ENCODE assay signal across 8 cellular contexts in genomic region chr3:43638594-43639447, GRCh38. TPM values are rescaled to one million over a fixed set of nuclear protein-coding genes. Genes with fewer than 3 reads are reported as not detected.
DNase-seq lines count a peak whose midpoint lies in the region; ATAC-seq, FAIRE-seq and TF ChIP-seq lines count a peak whose summit lies in the region.

No MANE protein-coding gene starts in this region.

- H3K4me3 ChIP-seq in GM06990 (replicated peaks; ENCODE audit: low read depth, low read length) (no peak overlapping the region), SJCRH30 (no peak overlapping the region), H1 (ENCODE audit: extremely low read depth in 1 of 4, insufficient read depth in 2 of 4, low read depth in 3 of 4, low read length in 4 of 4) (no peak overlapping the region)

- CTCF ChIA-PET in H1 (lab: Charles Lee; ENCODE audit: partially characterized antibody), result interaction anchor here (0.6 to 1.4 kb wide), 7 partner anchors 11 to 802 kb away, joined by 3 to 4 read pairs (median 3); no protein-coding TSS in a partner anchor

- peak overlapping the region; percentile 29; the same call in 1 of the 2 replicates for H2BK12ac ChIP-seq in H1 (ENCODE audit: low read depth, low read length)

- H3K27ac ChIP-seq in SJCRH30 (no peak overlapping the region), H1 (ENCODE audit: low read depth, low read length) (no peak overlapping the region)

- FAIRE-seq in H1 (lab: Jason Lieb, UNC), result peak; percentile 60

- H3K27me3 ChIP-seq in GM06990 (replicated peaks; ENCODE audit: control insufficient read depth, insufficient read depth, low read length) (no peaks in the 10 kb centered on the region), SJCRH30 (no peaks in the 10 kb centered on the region), H1 (replicated peaks in 1 of 4; ENCODE audit: control insufficient read depth in 3 of 4, extremely low read depth in 1 of 4, insufficient read depth in 3 of 4, low read length in 3 of 4) (no peaks in the 10 kb centered on the region)

- no peak for TF ChIP-seq POLR2A in H1 (IDR thresholded peaks at IDR 0.05; ENCODE audit: control extremely low read depth in 1 of 2, low read depth in 2 of 2, low read length in 2 of 2)

- H2BK120ac ChIP-seq in H1 (replicated peaks; ENCODE audit: low read depth, low read length), result no peak overlapping the region

- H4K20me1 ChIP-seq in H1 (replicated peaks in 1 of 2; ENCODE audit: control insufficient read depth in 1 of 2, insufficient read depth in 2 of 2, low read length in 2 of 2), result no peaks in the 10 kb centered on the region

- no peak overlapping the region for H3K14ac ChIP-seq in H1 (ENCODE audit: insufficient read length)

- no peaks in the 10 kb centered on the region for H3K23me2 ChIP-seq in H1 (ENCODE audit: low read depth, low read length)

- no peak overlapping the region for H3K23ac ChIP-seq in H1 (ENCODE audit: insufficient read length)

- 0 out of 2 replicates have a peak, but pooled peaks cover 3% of the 10 kb centered on the region for H3K4me1 ChIP-seq in SJCRH30
- peaks cover 0 to 5% (median 0%) of the 10 kb centered on the region in 4 experiments; a peak in 1 of 7 replicates for H3K4me1 ChIP-seq in H1 (replicated peaks in 1 of 4; ENCODE audit: control insufficient read depth in 3 of 4, insufficient read depth in 4 of 4, low read length in 3 of 4)

- H4K5ac ChIP-seq in H1 (ENCODE audit: insufficient read length, low read depth, low read length), result no peak overlapping the region

- H3K9ac ChIP-seq in H1 (replicated peaks in 1 of 4; ENCODE audit: extremely low read depth in 1 of 4, low read depth in 3 of 4, low read length in 3 of 4), result no peak overlapping the region

- H2AFZ ChIP-seq in H1 (ENCODE audit: low read length), result peak overlapping the region; percentile 68

- no peak overlapping the region for H4K91ac ChIP-seq in H1 (replicated peaks; ENCODE audit: insufficient read length, low read length)

- peak; percentile 66 for ATAC-seq in HG02678 (IDR thresholded peaks at IDR 0.05; ENCODE audit: unreplicated experiment)
- ATAC-seq in HG03280 (IDR thresholded peaks at IDR 0.05; ENCODE audit: unreplicated experiment), result no peak

- peak overlapping the region; percentile 17; the same call in 1 of the 2 replicates for H2BK5ac ChIP-seq in H1 (ENCODE audit: low read depth, low read length)

- H3K18ac ChIP-seq in H1 (ENCODE audit: extremely low read depth, low read length), result peak overlapping the region; percentile 68

- peak; percentile 78 to 79 for TF ChIP-seq RAD21 in H1 (IDR thresholded peaks at IDR 0.05 in 1 of 2, conservative IDR thresholded peaks at IDR 0.05 in 1 of 2; ENCODE audit: low read depth in 2 of 2, low read length in 2 of 2)

- no peak overlapping the region for H2BK15ac ChIP-seq in H1 (ENCODE audit: low read length)

- H3K4ac ChIP-seq in H1 (replicated peaks; ENCODE audit: insufficient read length, low read depth, low read length), result no peak overlapping the region

- no peak for TF ChIP-seq EP300 in H1 (IDR thresholded peaks at IDR 0.05; ENCODE audit: borderline replicate concordance in 1 of 2, low read depth in 2 of 2, low read length in 2 of 2)

- no peak overlapping the region for H3K56ac ChIP-seq in H1 (replicated peaks; ENCODE audit: insufficient read length, low read depth, low read length)

- DNase-seq in GM06990 (ENCODE audit: extremely low read depth, insufficient read length) (no peak), SJCRH30 (peak; percentile 4 to 22), H1 (ENCODE audit: low read depth in 1 of 2, low spot score in 2 of 2) (no peak), middle frontal gyrus (ENCODE audit: extremely low spot score, low spot score) (no peak), DMS79 (lab: John Stamatoyannopoulos, UW) (no peak)
- peak; percentile 12 to 23 for DNase-seq in stimulated activated CD8-positive, alpha-beta memory T cell treated with anti-CD3 and anti-CD28 coated beads, Interleukin-2, amount 100 ng/mL, for 48 hours (ENCODE audit: low read depth in 2 of 2)

- no peak overlapping the region for H4K8ac ChIP-seq in H1 (ENCODE audit: extremely low read depth, insufficient read depth, low read length)

- no peaks in the 10 kb centered on the region for H3K36me3 ChIP-seq in GM06990 (ENCODE audit: control insufficient read depth, insufficient read depth, low read length)
- no peaks in the 10 kb centered on the region for H3K36me3 ChIP-seq in SJCRH30
- no peaks in the 10 kb centered on the region for H3K36me3 ChIP-seq in H1 (ENCODE audit: control insufficient read depth in 2 of 4, insufficient read depth in 4 of 4, low read length in 3 of 4)

- peak overlapping the region; percentile 51; the same call in 1 of the 2 replicates for H2BK20ac ChIP-seq in H1 (ENCODE audit: low read length)

- H3K4me2 ChIP-seq in H1 (ENCODE audit: insufficient read depth in 1 of 2, low read depth in 2 of 2, low read length in 2 of 2), result no peak overlapping the region; a peak in 1 of 4 replicates

- no peak overlapping the region for H2AK5ac ChIP-seq in H1 (ENCODE audit: low read depth, low read length)

- TF ChIP-seq CTCF in GM06990 (IDR thresholded peaks at IDR 0.05; ENCODE audit: insufficient read depth, low read length, poor library complexity, severe bottlenecking) (peak; percentile 59), H1 (IDR thresholded peaks at IDR 0.05; ENCODE audit: control extremely low read depth in 1 of 3, insufficient read depth in 1 of 3, low read depth in 1 of 3, low read length in 3 of 3) (peak; percentile 55 to 66 (median 64))

- no peaks in the 10 kb centered on the region for H3K79me2 ChIP-seq in H1 (ENCODE audit: control insufficient read depth in 1 of 2, insufficient read depth in 2 of 2, low read length in 2 of 2)

- POLR2A ChIA-PET in H1 (lab: Charles Lee; ENCODE audit: partially characterized antibody), result interaction anchor here (1.7 kb wide), 1 partner anchor 16 kb away, joined by 4 read pairs; no protein-coding TSS in a partner anchor

- H3K9me3 ChIP-seq in SJCRH30 (replicated peaks) (no peaks in the 10 kb centered on the region), H1 (ENCODE audit: insufficient read depth in 2 of 2, low read depth in 1 of 2, low read length in 1 of 2) (0 out of 4 replicates have a peak, but pooled peaks cover 0 to 3% of the 10 kb centered on the region in 2 experiments)

- H3K79me1 ChIP-seq in H1 (ENCODE audit: low read depth, low read length), result no peaks in the 10 kb centered on the region

- 75% methylated on average over 9 of the region's 9 CpGs; no CpG with 5 or more reads in 1 of the 2 experiments for WGBS in H1 (ENCODE audit: extremely low coverage in 1 of 2, insufficient coverage in 1 of 2, insufficient read length in 1 of 2, insufficient replicate concordance in 2 of 2, low coverage in 1 of 2, low lambda C conversion rate in 2 of 2, missing lambda C conversion rate in 1 of 2), 2 experiments

TF ChIP-seq in H1, 55 proteins besides CTCF, POLR2A, EP300 and RAD21:
- TF ChIP-seq NRF1 (IDR thresholded peaks at IDR 0.05; ENCODE audit: low read depth, low read length) (no peak), BACH1 (IDR thresholded peaks at IDR 0.05; ENCODE audit: low read length) (0 out of 2 replicates have a peak, but pooled peaks have one; percentile 8), HDAC6 (IDR thresholded peaks at IDR 0.05; ENCODE audit: low read depth, low read length) (no peak), SUZ12 (IDR thresholded peaks at IDR 0.05; ENCODE audit: low read length) (no peak)

RNA-seq across cellular contexts. Expression of gene ANO10, which starts 17.0 kb away (rescaled TPM):
- total RNA-seq in SJCRH30 (2014; rRNA removed; shearing (Covaris generic)), result 8.5 and 8.9 TPM in 2 replicates
- 53.2 and 53.6 TPM in 2 replicates for total RNA-seq in H1 (2021; fragmentation: NEBNext Ultra II Directional; extraction: Animal tissue kit (Norgen Biotek cat#: 25700))
- polyA plus RNA-seq in H1 (2011; rRNA removed), result 23.2 and 38.0 TPM in 2 replicates
- polyA plus RNA-seq in H1 (2011; cell fraction: cytosol; rRNA removed), result 26.8 TPM
- 23.6 TPM for polyA plus RNA-seq in H1 (2011; cell fraction: nucleus; rRNA removed)
- 33.2 to 39.5 TPM (median 36.4 TPM) in 4 replicates for polyA plus RNA-seq in H1 (2012, experiment 1 of 2)
- polyA plus RNA-seq in H1 (2012, experiment 2 of 2), result 19.9 TPM
- polyA plus RNA-seq in H1 (2013, experiment 1 of 2), result 45.3 TPM
- 44.9 TPM for polyA plus RNA-seq in H1 (2013, experiment 2 of 2)
- polyA minus RNA-seq in H1 (2011; rRNA and poly(A)+ RNA removed), result 61.6 and 95.4 TPM in 2 replicates
- polyA minus RNA-seq in H1 (2011; cell fraction: cytosol; rRNA and poly(A)+ RNA removed), result 25.0 TPM
- 63.2 TPM for polyA minus RNA-seq in H1 (2011; cell fraction: nucleus; rRNA and poly(A)+ RNA removed)

RNA-seq across cellular contexts. Expression of gene ABHD5, which starts 51.9 kb away (rescaled TPM):
- total RNA-seq in SJCRH30 (2014; rRNA removed; shearing (Covaris generic)), result 7.9 and 11.2 TPM in 2 replicates
- total RNA-seq in H1 (2021; fragmentation: NEBNext Ultra II Directional; extraction: Animal tissue kit (Norgen Biotek cat#: 25700)), result 16.4 and 17.9 TPM in 2 replicates
- polyA plus RNA-seq in H1 (2011; rRNA removed), result 4.8 and 10.5 TPM in 2 replicates
- 9.6 TPM for polyA plus RNA-seq in H1 (2011; cell fraction: cytosol; rRNA removed)
- 5.4 TPM for polyA plus RNA-seq in H1 (2011; cell fraction: nucleus; rRNA removed)
- 13.6 to 20.7 TPM (median 16.6 TPM) in 4 replicates for polyA plus RNA-seq in H1 (2012, experiment 1 of 2)
- polyA plus RNA-seq in H1 (2012, experiment 2 of 2), result 2.8 TPM
- 8.1 TPM for polyA plus RNA-seq in H1 (2013, experiment 1 of 2)
- 7.6 TPM for polyA plus RNA-seq in H1 (2013, experiment 2 of 2)
- 16.2 and 29.8 TPM in 2 replicates for polyA minus RNA-seq in H1 (2011; rRNA and poly(A)+ RNA removed)
- polyA minus RNA-seq in H1 (2011; cell fraction: cytosol; rRNA and poly(A)+ RNA removed), result 9.0 TPM
- 20.3 TPM for polyA minus RNA-seq in H1 (2011; cell fraction: nucleus; rRNA and poly(A)+ RNA removed)

Comparison
In these comparisons a context has a peak if more than half of its experiments do, and no peak if none do; other contexts are left out.
1. DNase-seq: peak in SJCRH30 (2 of 2) and stimulated activated CD8-positive, alpha-beta memory T cell treated with anti-CD3 and anti-CD28 coated beads, Interleukin-2, amount 100 ng/mL, for 48 hours (2 of 2); none in GM06990 (single experiment), H1 (0 of 2), middle frontal gyrus (single experiment) and DMS79 (single experiment).